In the genomic region with DNA sequence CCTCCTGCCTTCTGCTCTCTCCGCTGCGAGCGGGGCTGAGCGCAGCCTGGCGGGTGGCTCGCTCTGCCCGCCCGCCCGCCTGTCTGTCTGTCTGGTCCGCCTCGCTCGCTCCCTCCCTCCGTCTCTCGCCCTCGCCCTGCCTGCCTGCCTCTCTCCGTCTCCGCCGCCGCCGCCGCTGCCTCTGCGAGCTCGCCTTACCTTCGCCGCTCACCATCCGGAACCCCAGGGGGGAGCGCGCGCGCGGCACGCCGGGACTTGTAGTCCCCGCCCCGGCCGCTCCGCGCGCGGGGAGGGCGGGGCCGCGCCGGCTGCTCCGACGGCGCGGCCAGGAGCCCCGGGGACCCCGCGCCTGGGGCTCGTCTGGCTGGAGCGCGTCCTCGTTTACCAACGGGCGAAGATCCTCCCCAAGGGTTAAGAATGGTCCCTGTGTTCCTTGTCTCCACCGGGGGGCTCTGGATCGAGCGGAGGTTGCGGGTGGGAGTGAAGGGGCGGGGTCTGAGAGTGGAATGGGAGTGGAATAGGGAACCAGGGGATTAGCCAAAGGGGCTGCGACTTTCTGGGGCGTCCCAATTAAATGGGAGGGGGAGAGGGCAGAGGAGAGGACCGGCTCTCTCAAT, we compare ENCODE assay signal across 1 cellular context.
TF ChIP-seq lines count a peak whose summit lies in the region.

AHDC1 (minus strand) TSS at position 183 of the 617 bp plus-strand sequence. CDS start 52,029 bp downstream, outside the sequence.

TF ChIP-seq in K562, 482 proteins besides CTCF, POLR2A, EP300 and RAD21 (continued from another document and continues in another):
- peak; percentile 51; the same call in 1 of the 2 replicates for TF ChIP-seq THAP12 (CRISPR knock-in tag; IDR thresholded peaks at IDR 0.05)
- no peak for TF ChIP-seq ETS2 (tag; IDR thresholded peaks at IDR 0.05; ENCODE audit: borderline replicate concordance, poor library complexity, severe bottlenecking)
- TF ChIP-seq DACH1 (IDR thresholded peaks at IDR 0.05; ENCODE audit: partially characterized antibody) = no peak
- no peak for TF ChIP-seq TGIF2 (CRISPR knock-in tag; IDR thresholded peaks at IDR 0.05)
- TF ChIP-seq, protein P1, sequence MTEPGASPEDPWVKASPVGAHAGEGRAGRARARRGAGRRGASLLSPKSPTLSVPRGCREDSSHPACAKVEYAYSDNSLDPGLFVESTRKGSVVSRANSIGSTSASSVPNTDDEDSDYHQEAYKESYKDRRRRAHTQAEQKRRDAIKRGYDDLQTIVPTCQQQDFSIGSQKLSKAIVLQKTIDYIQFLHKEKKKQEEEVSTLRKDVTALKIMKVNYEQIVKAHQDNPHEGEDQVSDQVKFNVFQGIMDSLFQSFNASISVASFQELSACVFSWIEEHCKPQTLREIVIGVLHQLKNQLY (CRISPR knock-in tag; conservative IDR thresholded peaks at IDR 0.05) = no peak
- TF ChIP-seq SP2 (IDR thresholded peaks at IDR 0.05; ENCODE audit: extremely low read depth, low read depth, low read length, poor library complexity, severe bottlenecking) = no peak
- TF ChIP-seq HNRNPLL (IDR thresholded peaks at IDR 0.05; ENCODE audit: low read depth, low read length, poor library complexity, severe bottlenecking) = peak; percentile 43
- TF ChIP-seq TAF15 (IDR thresholded peaks at IDR 0.05; ENCODE audit: low read depth, low read length) = no peak
- no peak for TF ChIP-seq TFAM (CRISPR knock-in tag; conservative IDR thresholded peaks at IDR 0.05)
- TF ChIP-seq MTF1 (CRISPR knock-in tag; IDR thresholded peaks at IDR 0.05; ENCODE audit: borderline replicate concordance) = no peak
- no peak for TF ChIP-seq FUS (optimal IDR thresholded peaks at IDR 0.05; ENCODE audit: low read depth, low read length)
- no peak for TF ChIP-seq ZNF224 (CRISPR knock-in tag; IDR thresholded peaks at IDR 0.05)
- no peak for TF ChIP-seq MCM7 (IDR thresholded peaks at IDR 0.05)
- peak; percentile 83 for TF ChIP-seq ZNF143 (CRISPR knock-in tag; IDR thresholded peaks at IDR 0.05)
- no peak for TF ChIP-seq NCOR1 (IDR thresholded peaks at IDR 0.05)
- no peak for TF ChIP-seq MITF (IDR thresholded peaks at IDR 0.05)
- TF ChIP-seq, protein P2, sequence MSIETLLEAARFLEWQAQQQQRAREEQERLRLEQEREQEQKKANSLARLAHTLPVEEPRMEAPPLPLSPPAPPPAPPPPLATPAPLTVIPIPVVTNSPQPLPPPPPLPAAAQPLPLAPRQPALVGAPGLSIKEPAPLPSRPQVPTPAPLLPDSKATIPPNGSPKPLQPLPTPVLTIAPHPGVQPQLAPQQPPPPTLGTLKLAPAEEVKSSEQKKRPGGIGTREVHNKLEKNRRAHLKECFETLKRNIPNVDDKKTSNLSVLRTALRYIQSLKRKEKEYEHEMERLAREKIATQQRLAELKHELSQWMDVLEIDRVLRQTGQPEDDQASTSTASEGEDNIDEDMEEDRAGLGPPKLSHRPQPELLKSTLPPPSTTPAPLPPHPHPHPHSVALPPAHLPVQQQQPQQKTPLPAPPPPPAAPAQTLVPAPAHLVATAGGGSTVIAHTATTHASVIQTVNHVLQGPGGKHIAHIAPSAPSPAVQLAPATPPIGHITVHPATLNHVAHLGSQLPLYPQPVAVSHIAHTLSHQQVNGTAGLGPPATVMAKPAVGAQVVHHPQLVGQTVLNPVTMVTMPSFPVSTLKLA (conservative IDR thresholded peaks at IDR 0.05) = peak in 1 of 2 experiments; percentile 66; a peak in 3 of 4 replicates
- no peak for TF ChIP-seq ZNF175 (CRISPR knock-in tag; IDR thresholded peaks at IDR 0.05; ENCODE audit: low read depth)
- 0 out of 2 replicates have a peak, but pooled peaks have one; percentile 7 for TF ChIP-seq ARID1B (IDR thresholded peaks at IDR 0.05)
- no peak for TF ChIP-seq ZNF609 (CRISPR knock-in tag; IDR thresholded peaks at IDR 0.05; ENCODE audit: borderline replicate concordance)
- TF ChIP-seq TAF7 (tag; IDR thresholded peaks at IDR 0.05) = no peak; the same call in 1 of the 2 replicates
- no peak for TF ChIP-seq ZNF644 (tag; IDR thresholded peaks at IDR 0.05; ENCODE audit: low read depth)
- no peak for TF ChIP-seq KAT2B (IDR thresholded peaks at IDR 0.05; ENCODE audit: low read depth, low read length)
- no peak for TF ChIP-seq TEAD1 (CRISPR knock-in tag; IDR thresholded peaks at IDR 0.05)
- TF ChIP-seq ZKSCAN1 (IDR thresholded peaks at IDR 0.05; ENCODE audit: low read depth, low read length) = no peak
- no peak for TF ChIP-seq SMAD2 (IDR thresholded peaks at IDR 0.05; ENCODE audit: low read depth, low read length)
- TF ChIP-seq CCAR2 (IDR thresholded peaks at IDR 0.05; ENCODE audit: low read depth, low read length) = no peak
- no peak; the same call in 1 of the 2 replicates for TF ChIP-seq CBX5 (IDR thresholded peaks at IDR 0.05; ENCODE audit: borderline replicate concordance, low read depth)
- TF ChIP-seq XRCC4 (IDR thresholded peaks at IDR 0.05; ENCODE audit: extremely low read depth, insufficient read depth, insufficient read length) = no peak
- no peak; the same call in 1 of the 2 replicates for TF ChIP-seq L3MBTL2 (IDR thresholded peaks at IDR 0.05)
- TF ChIP-seq, protein P3, sequence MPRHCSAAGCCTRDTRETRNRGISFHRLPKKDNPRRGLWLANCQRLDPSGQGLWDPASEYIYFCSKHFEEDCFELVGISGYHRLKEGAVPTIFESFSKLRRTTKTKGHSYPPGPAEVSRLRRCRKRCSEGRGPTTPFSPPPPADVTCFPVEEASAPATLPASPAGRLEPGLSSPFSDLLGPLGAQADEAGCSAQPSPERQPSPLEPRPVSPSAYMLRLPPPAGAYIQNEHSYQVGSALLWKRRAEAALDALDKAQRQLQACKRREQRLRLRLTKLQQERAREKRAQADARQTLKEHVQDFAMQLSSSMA (CRISPR knock-in tag; IDR thresholded peaks at IDR 0.05) = no peak
- TF ChIP-seq POLR3A (IDR thresholded peaks at IDR 0.05; ENCODE audit: borderline replicate concordance, extremely low read depth, insufficient read depth, insufficient read length) = no peak
- no peak for TF ChIP-seq ZNF75A (CRISPR knock-in tag; IDR thresholded peaks at IDR 0.05)
- TF ChIP-seq ZNF347 (CRISPR knock-in tag; IDR thresholded peaks at IDR 0.05; ENCODE audit: low read depth) = no peak
- peak; percentile 73 for TF ChIP-seq ELF1 (tag; IDR thresholded peaks at IDR 0.05)
- no peak for TF ChIP-seq ZNF354B (CRISPR knock-in tag; IDR thresholded peaks at IDR 0.05)
- no peak; the same call in 1 of the 2 replicates for TF ChIP-seq ZNF592 (IDR thresholded peaks at IDR 0.05)
- TF ChIP-seq ZNF740 (CRISPR knock-in tag; IDR thresholded peaks at IDR 0.05) = peak; percentile 82
- TF ChIP-seq ZNF740 (tag; IDR thresholded peaks at IDR 0.05) = peak in 1 of 2 experiments; percentile 51; a peak in 2 of 4 replicates
- TF ChIP-seq PHF21A (IDR thresholded peaks at IDR 0.05; ENCODE audit: borderline replicate concordance, low read depth) = no peak
- no peak for TF ChIP-seq SNRNP70 (optimal IDR thresholded peaks at IDR 0.05; ENCODE audit: low read depth, low read length)
- no peak for TF ChIP-seq USF2 (CRISPR knock-in tag; IDR thresholded peaks at IDR 0.05)
- TF ChIP-seq POLR2AphosphoS5 (IDR thresholded peaks at IDR 0.05; ENCODE audit: control insufficient read depth, insufficient read depth, low read depth, low read length) = peak; percentile 70
- TF ChIP-seq MEIS2 (IDR thresholded peaks at IDR 0.05; ENCODE audit: partially characterized antibody) = no peak
- no peak for TF ChIP-seq RBM34 (IDR thresholded peaks at IDR 0.05; ENCODE audit: borderline replicate concordance, insufficient read depth, low read length)
